ENCODE assay signal across 1 cellular context in the genomic region with DNA sequence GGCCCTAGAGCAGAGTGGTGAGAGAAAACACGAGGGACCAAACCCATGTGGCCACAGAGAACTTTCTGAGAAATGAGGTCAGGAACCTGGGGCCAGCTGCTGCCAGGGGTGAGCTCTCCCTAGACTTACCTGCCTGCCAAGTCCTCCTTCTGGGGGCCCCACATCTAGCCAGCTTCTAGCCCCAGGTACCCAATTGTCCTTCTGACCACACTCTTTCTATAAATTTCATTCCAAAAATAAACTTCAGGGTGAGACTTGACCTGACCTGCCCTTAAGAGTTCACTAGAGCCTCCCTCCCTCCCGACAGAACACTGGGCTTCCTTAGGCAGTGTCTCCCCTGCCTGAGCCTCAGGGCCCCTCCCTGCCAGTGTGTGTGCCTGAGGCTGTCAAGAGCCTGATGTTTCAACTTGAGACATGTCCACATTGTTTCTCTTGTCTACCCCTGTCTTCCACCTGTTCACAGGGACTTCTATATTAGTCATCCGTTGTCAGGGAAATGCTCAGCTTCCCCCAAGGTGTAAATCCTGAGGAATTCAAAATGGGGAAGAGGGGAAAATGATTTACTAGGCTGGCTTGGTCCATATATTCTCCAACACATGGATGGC.
TF ChIP-seq lines count a peak whose summit lies in the region.

No MANE protein-coding gene starts in this region.

TF ChIP-seq in HepG2, 621 proteins besides CTCF, POLR2A, EP300 and RAD21:
- TF ChIP-seq NFIB (CRISPR knock-in tag; IDR thresholded peaks at IDR 0.05; ENCODE audit: borderline replicate concordance) (no peak), GMEB2 (CRISPR knock-in tag; IDR thresholded peaks at IDR 0.05; ENCODE audit: low read depth) (no peak), RXRA (CRISPR knock-in tag; IDR thresholded peaks at IDR 0.05) (no peak), ZNF660 (CRISPR knock-in tag; IDR thresholded peaks at IDR 0.05; ENCODE audit: borderline replicate concordance, low read depth) (no peak)
- TF ChIP-seq, protein P1, sequence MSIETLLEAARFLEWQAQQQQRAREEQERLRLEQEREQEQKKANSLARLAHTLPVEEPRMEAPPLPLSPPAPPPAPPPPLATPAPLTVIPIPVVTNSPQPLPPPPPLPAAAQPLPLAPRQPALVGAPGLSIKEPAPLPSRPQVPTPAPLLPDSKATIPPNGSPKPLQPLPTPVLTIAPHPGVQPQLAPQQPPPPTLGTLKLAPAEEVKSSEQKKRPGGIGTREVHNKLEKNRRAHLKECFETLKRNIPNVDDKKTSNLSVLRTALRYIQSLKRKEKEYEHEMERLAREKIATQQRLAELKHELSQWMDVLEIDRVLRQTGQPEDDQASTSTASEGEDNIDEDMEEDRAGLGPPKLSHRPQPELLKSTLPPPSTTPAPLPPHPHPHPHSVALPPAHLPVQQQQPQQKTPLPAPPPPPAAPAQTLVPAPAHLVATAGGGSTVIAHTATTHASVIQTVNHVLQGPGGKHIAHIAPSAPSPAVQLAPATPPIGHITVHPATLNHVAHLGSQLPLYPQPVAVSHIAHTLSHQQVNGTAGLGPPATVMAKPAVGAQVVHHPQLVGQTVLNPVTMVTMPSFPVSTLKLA (IDR thresholded peaks at IDR 0.05) = 0 out of 2 replicates have a peak, but pooled peaks have one; percentile 18
